Comparison of ENCODE assay signal across 28 cellular contexts in genomic region chr3:60322334-60322856, GRCh38.
DNase-seq lines count a peak whose midpoint lies in the region; ATAC-seq, FAIRE-seq and TF ChIP-seq lines count a peak whose summit lies in the region.
"Had no signal": no experiment of that assay in that cellular context is flagged by ENCODE, and none has a peak within 500 bp of the region (broad histone marks: within the 10 kb centered on the region; RNA-seq: fewer than 3 reads in every experiment).

No MANE protein-coding gene starts in this region.

- peaks cover 0 to 11% (median 6%) of the 10 kb centered on the region in 4 donors for H3K4me1 ChIP-seq in right lobe of liver
- H3K4me1 ChIP-seq: A549 had no signal

- H3K27me3 ChIP-seq in right lobe of liver = no peaks in the 10 kb centered on the region
- H3K27me3 ChIP-seq: BE2C; BLaER1 treated with 17β-estradiol and CSF1 and Interleukin-3, amounts not matched to agents 10 nM and 100 nM had no signal

- no peaks in the 10 kb centered on the region for H3K36me3 ChIP-seq in right lobe of liver
- H3K36me3 ChIP-seq: BE2C; BLaER1 treated with 17β-estradiol and CSF1 and Interleukin-3, amounts not matched to agents 10 nM and 100 nM; HAP-1 had no signal

- peak; percentile 5 for DNase-seq in NCI-H146 (lab: John Stamatoyannopoulos, UW)
- no peak for DNase-seq in NCI-H146 treated with DMSO at 0.1 percent for 48 hours (lab: John Stamatoyannopoulos, UW; ENCODE audit: unreplicated experiment)
- DNase-seq in right lobe of liver = no peak
- DNase-seq in mucosa of gallbladder (ENCODE audit: low spot score) = peak; percentile 49
- DNase-seq in osteocyte (ENCODE audit: extremely low spot score, unreplicated experiment) = no peak
- DNase-seq: ACHN; AML-193; BE2C; CD4-positive, alpha-beta T cell; CD8-positive, alpha-beta memory T cell; DMS 273 treated with DMSO at 0.1 percent for 48 hours; DMS79; EL; GDM1; GOT3; HFFc6 had no signal

- intact Hi-C loops in right lobe of liver (cut with DNase I) = loop anchor here in 1 of 2 donors (10.0 kb wide), 1 partner anchor 102 kb away; no protein-coding TSS in a partner anchor

- no peak for TF ChIP-seq POLR2A in right lobe of liver (IDR thresholded peaks at IDR 0.05)

- no peaks in the 10 kb centered on the region for H3K27me3 Mint-ChIP-seq in osteocyte (ENCODE audit: unreplicated experiment)
- H3K27me3 Mint-ChIP-seq: CD4-positive, alpha-beta T cell had no signal

- H3K36me3 Mint-ChIP-seq in osteocyte (ENCODE audit: unreplicated experiment) = no peaks in the 10 kb centered on the region
- H3K36me3 Mint-ChIP-seq: CD14-positive monocyte; CD8-positive, alpha-beta memory T cell had no signal

- no peak overlapping the region for H3K27ac ChIP-seq in right lobe of liver
- H3K27ac ChIP-seq: 22Rv1; A549; BLaER1 treated with 17β-estradiol and CSF1 and Interleukin-3, amounts not matched to agents 10 nM and 100 nM had no signal

- peak; percentile 57 to 71 (median 61) for ATAC-seq in right lobe of liver
- no peak for ATAC-seq in HG02870 (IDR thresholded peaks at IDR 0.05; ENCODE audit: unreplicated experiment)
- no peak for ATAC-seq in GM21390 (IDR thresholded peaks at IDR 0.05; ENCODE audit: unreplicated experiment)
- ATAC-seq: A549 had no signal

- H3K4me1 Mint-ChIP-seq in osteocyte (ENCODE audit: unreplicated experiment) = peaks cover 9% of the 10 kb centered on the region

- no peak for TF ChIP-seq CTCF in right lobe of liver (IDR thresholded peaks at IDR 0.05)
- TF ChIP-seq CTCF in osteocyte (IDR thresholded peaks at IDR 0.05) = no peak

- no peaks in the 10 kb centered on the region for H3K9me3 ChIP-seq in right lobe of liver
- H3K9me3 ChIP-seq: A549; BE2C; BLaER1 treated with 17β-estradiol and CSF1 and Interleukin-3, amounts not matched to agents 10 nM and 100 nM; HAP-1 had no signal

- no peak overlapping the region for H3K27ac Mint-ChIP-seq in osteocyte (ENCODE audit: unreplicated experiment)
- H3K27ac Mint-ChIP-seq: CD14-positive monocyte; CD4-positive, alpha-beta T cell; CD8-positive, alpha-beta memory T cell; HFFc6 had no signal

- peak; percentile 30 for FAIRE-seq in islet of Langerhans (lab: Jason Lieb, UNC)
- FAIRE-seq: A549, D721Med, GM12891, GM18507, H54 had no signal

- no peak overlapping the region for H3K4me3 ChIP-seq in right lobe of liver
- H3K4me3 ChIP-seq: A549; BLaER1 treated with 17β-estradiol and CSF1 and Interleukin-3, amounts not matched to agents 10 nM and 100 nM; HAP-1 had no signal

- H3K9me3 Mint-ChIP-seq in osteocyte (ENCODE audit: unreplicated experiment) = peaks cover 7% of the 10 kb centered on the region
- H3K9me3 Mint-ChIP-seq: CD8-positive, alpha-beta memory T cell had no signal

- no peak overlapping the region for H3K4me3 Mint-ChIP-seq in osteocyte (ENCODE audit: unreplicated experiment)
- H3K4me3 Mint-ChIP-seq: CD14-positive monocyte; CD4-positive, alpha-beta T cell; CD8-positive, alpha-beta memory T cell; HFFc6 had no signal

- WGBS in right lobe of liver (ENCODE audit: insufficient coverage, low coverage, low lambda C conversion rate, missing lambda C conversion rate) = 40% methylated on average over 4 of the region's 4 CpGs

Comparison
In these comparisons a context has a peak if more than half of its experiments do, and no peak if none do; other contexts are left out.
1. DNase-seq: peak in NCI-H146 (single experiment) and mucosa of gallbladder (single experiment); none in NCI-H146 treated with DMSO at 0.1 percent for 48 hours (single experiment), right lobe of liver (0 of 3) and osteocyte (single experiment).
2. ATAC-seq: peak in right lobe of liver (4 of 4); none in HG02870 (single experiment) and GM21390 (single experiment).